Comparison of ENCODE assay signal across 8 cellular contexts in the genomic region with DNA sequence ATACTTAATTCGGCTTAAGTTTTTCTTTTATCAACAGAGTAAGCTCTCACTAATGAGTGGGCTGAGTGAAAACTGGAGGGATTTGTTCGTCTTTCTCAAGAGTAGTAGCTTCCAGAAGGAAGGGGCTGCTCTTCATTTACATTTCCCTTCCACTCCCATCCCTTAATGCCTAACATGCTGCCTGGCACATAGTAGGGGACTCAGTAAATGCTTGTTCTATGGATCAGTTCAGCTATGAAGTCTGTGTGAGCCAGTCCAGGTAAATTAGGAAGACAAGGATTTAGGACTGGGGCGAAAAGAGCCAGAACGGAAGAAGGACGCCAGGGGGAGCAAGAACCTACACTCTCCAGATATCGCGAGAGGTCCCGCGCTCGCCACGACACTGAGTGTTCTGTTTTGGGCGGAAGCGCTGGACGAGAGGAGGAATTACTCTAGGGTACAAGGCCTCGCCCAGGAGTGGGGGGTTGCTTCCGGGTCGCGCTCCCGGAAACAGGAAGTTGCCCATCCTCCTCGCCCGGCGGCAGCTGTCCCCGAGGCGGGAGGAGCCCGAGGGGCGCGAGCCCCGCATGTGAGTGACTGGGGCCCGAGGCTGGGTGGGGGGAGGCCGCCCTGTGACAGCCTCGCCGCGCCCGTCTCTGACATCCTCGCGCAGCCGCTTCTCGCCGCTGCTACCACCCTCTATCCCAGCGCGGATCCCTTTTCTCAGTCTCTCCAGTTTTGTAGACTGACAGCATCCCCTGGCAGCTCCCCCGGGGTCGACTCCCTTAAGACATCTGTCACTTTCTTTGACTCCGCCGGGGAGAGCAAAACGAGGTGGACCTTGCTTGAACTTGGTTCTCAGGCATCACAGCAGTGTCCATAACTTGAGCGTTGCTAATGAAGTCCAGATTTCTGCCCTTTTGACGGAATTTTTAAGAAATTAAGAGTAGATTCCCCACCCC. TPM values are rescaled to one million over a fixed set of nuclear protein-coding genes. Genes with fewer than 3 reads are reported as not detected.
DNase-seq lines count a peak whose midpoint lies in the region; ATAC-seq, FAIRE-seq and TF ChIP-seq lines count a peak whose summit lies in the region.

A gene with protein sequence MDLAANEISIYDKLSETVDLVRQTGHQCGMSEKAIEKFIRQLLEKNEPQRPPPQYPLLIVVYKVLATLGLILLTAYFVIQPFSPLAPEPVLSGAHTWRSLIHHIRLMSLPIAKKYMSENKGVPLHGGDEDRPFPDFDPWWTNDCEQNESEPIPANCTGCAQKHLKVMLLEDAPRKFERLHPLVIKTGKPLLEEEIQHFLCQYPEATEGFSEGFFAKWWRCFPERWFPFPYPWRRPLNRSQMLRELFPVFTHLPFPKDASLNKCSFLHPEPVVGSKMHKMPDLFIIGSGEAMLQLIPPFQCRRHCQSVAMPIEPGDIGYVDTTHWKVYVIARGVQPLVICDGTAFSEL (plus strand): TSS at position 492 of the 941 bp plus-strand sequence. CDS start 13,493 bp downstream, outside the sequence.

- BruUV-seq in IMR-90 (replicated peaks; lab: Mats Ljungman, UMichigan): TSS peak; percentile 72
- TSS peak; percentile 95 for BruUV-seq in OCI-LY7 (replicated peaks; lab: Mats Ljungman, UMichigan)
- TSS peak; percentile 85 for BruUV-seq in endothelial cell of umbilical vein (replicated peaks; lab: Mats Ljungman, UMichigan)

- H2BK5ac ChIP-seq in IMR-90 (ENCODE audit: low read depth, low read length, poor library complexity, severe bottlenecking): peak within 1 kb of the TSS; percentile 86

- H3K4ac ChIP-seq in IMR-90 (ENCODE audit: low read depth, low read length): peak within 1 kb of the TSS; percentile 93

- H3K4me2 ChIP-seq in IMR-90 (ENCODE audit: low read depth, low read length) (peak within 1 kb of the TSS; percentile 73), OCI-LY7 (ENCODE audit: low read length) (peak within 1 kb of the TSS; percentile 87), endothelial cell of umbilical vein (ENCODE audit: insufficient read depth, low read length) (peak within 1 kb of the TSS; percentile 91)

- no peaks in the 10 kb centered on the region for H3K27me3 ChIP-seq in IMR-90 (ENCODE audit: control insufficient read depth, insufficient read depth, low read length)
- no peaks in the 10 kb centered on the region for H3K27me3 ChIP-seq in endothelial cell of umbilical vein (ENCODE audit: control insufficient read depth in 2 of 2, insufficient read depth in 2 of 2, low read length in 2 of 2)

- H4K20me1 ChIP-seq in IMR-90 (ENCODE audit: insufficient read depth, low read length) (no peaks in the 10 kb centered on the region), OCI-LY7 (ENCODE audit: insufficient read depth, low read length) (no peaks in the 10 kb centered on the region), endothelial cell of umbilical vein (replicated peaks; ENCODE audit: control insufficient read depth, extremely low read depth, insufficient read depth, low read length) (no peaks in the 10 kb centered on the region)

- peak within 1 kb of the TSS; percentile 79 to 100 for H4K8ac ChIP-seq in IMR-90 (ENCODE audit: low read depth in 2 of 2, low read length in 2 of 2)

- H3K9ac ChIP-seq in IMR-90 (ENCODE audit: low read depth, low read length) (peak within 1 kb of the TSS; percentile 93), endothelial cell of umbilical vein (replicated peaks; ENCODE audit: extremely low read depth, insufficient read depth, low read length) (peak within 1 kb of the TSS; percentile 93)

- POLR2A ChIA-PET in IMR-90 (lab: Charles Lee; ENCODE audit: unreplicated experiment) (interaction anchor here (0.6 to 0.7 kb wide), 2 partner anchors 18 to 100 kb away, joined by 6 to 7 read pairs; a partner anchor contains a TSS), OCI-LY7 (lab: Charles Lee) (interaction anchor here (1.2 to 3.0 kb wide), 8 partner anchors 11 to 132 kb away, joined by 3 to 50 read pairs (median 5); a partner anchor contains a TSS), endothelial cell of umbilical vein (lab: Charles Lee) (no interaction called here)

- dilution Hi-C loops in IMR-90 (cut with HindIII; ENCODE audit: low sequenced_read_pairs, unreplicated experiment) (no loop called here), endothelial cell of umbilical vein (cut with MboI; ENCODE audit: extremely low pct_ligation_motif_present, low sequenced_read_pairs) (no loop called here)

- intact Hi-C loops in IMR-90 (cut with micrococcal nuclease) (loop anchor here (1.0 kb wide), 4 partner anchors 94 to 325 kb away; no protein-coding TSS in a partner anchor), OCI-LY7 (cut with micrococcal nuclease; ENCODE audit: unreplicated experiment) (loop anchor here (1.0 to 5.0 kb wide), 2 partner anchors 133 to 217 kb away; no protein-coding TSS in a partner anchor), endothelial cell of umbilical vein (cut with micrococcal nuclease) (loop anchor here (1.0 to 2.0 kb wide), 7 partner anchors 10 to 325 kb away; a partner anchor contains a TSS)

- H2AK9ac ChIP-seq in IMR-90 (replicated peaks; ENCODE audit: low read depth, low read length, poor library complexity): peak within 1 kb of the TSS; percentile 92

- DNase-seq in DMS153 treated with DMSO at 0.1 percent for 48 hours (lab: John Stamatoyannopoulos, UW; ENCODE audit: unreplicated experiment) (peak; percentile 53), IMR-90 (peak; percentile 96), OCI-LY7 (ENCODE audit: low spot score) (peak; percentile 100), activated T-cell treated with anti-CD3 and anti-CD28 coated beads for 1 hour (ENCODE audit: low read depth) (peak; percentile 96), endothelial cell of umbilical vein (ENCODE audit: low read depth, low spot score) (peak; percentile 96), middle frontal gyrus (ENCODE audit: extremely low spot score, low spot score) (peak; percentile 97)
- DNase-seq in stimulated activated CD8-positive, alpha-beta memory T cell treated with anti-CD3 and anti-CD28 coated beads, Interleukin-2, amount 100 ng/mL, for 48 hours (ENCODE audit: low read depth in 2 of 2): peak; percentile 95 to 96

- H4K91ac ChIP-seq in IMR-90 (ENCODE audit: insufficient read depth, low read depth, low read length): peak within 1 kb of the TSS; percentile 98

- peak within 1 kb of the TSS; percentile 80 for H3K4me3 ChIP-seq in IMR-90 (ENCODE audit: insufficient read depth, low read depth, low read length)
- peak within 1 kb of the TSS; percentile 82 for H3K4me3 ChIP-seq in OCI-LY7 (ENCODE audit: low read depth, low read length, poor library complexity, severe bottlenecking)
- H3K4me3 ChIP-seq in endothelial cell of umbilical vein (replicated peaks in 1 of 3; ENCODE audit: insufficient read depth in 1 of 3, low read depth in 1 of 3, low read length in 3 of 3): peak within 1 kb of the TSS; percentile 77 to 95 (median 84)

- peak; percentile 89 for FAIRE-seq in endothelial cell of umbilical vein (lab: Jason Lieb, UNC)

- H2AK5ac ChIP-seq in IMR-90 (ENCODE audit: low read depth, low read length): peak within 1 kb of the TSS; percentile 77

- H2AFZ ChIP-seq in IMR-90 (replicated peaks; ENCODE audit: low read length, poor library complexity) (peak within 1 kb of the TSS; percentile 95), OCI-LY7 (ENCODE audit: low read length) (peak within 1 kb of the TSS; percentile 98), endothelial cell of umbilical vein (ENCODE audit: low read depth, low read length) (peak within 1 kb of the TSS; percentile 97)

- H3K14ac ChIP-seq in IMR-90 (replicated peaks; ENCODE audit: low read depth, low read length): peak within 1 kb of the TSS; percentile 94

- peak within 1 kb of the TSS; percentile 96 for H4K5ac ChIP-seq in IMR-90 (ENCODE audit: low read depth, low read length)

- peak within 1 kb of the TSS; percentile 91 for H3K56ac ChIP-seq in IMR-90 (ENCODE audit: extremely low read depth, insufficient read depth, low read length)

- peak within 1 kb of the TSS; percentile 91 for H3K23ac ChIP-seq in IMR-90 (ENCODE audit: low read depth, low read length)

- H2BK15ac ChIP-seq in IMR-90 (ENCODE audit: low read depth, low read length): peak within 1 kb of the TSS; percentile 91

- H3K9me1 ChIP-seq in IMR-90 (ENCODE audit: insufficient read depth, low read length) (peaks cover 3% of the 10 kb centered on the region; the same call in 1 of the 2 replicates), endothelial cell of umbilical vein (replicated peaks; ENCODE audit: control insufficient read depth, extremely low read depth, insufficient read depth, low read length) (no peaks in the 10 kb centered on the region)

- WGBS in IMR-90 (ENCODE audit: extremely low coverage in 2 of 2, insufficient read length in 1 of 2), 2 experiments: 0% methylated on average over 2 of the region's 48 CpGs; no CpG with 5 or more reads in 1 of the 2 experiments

- peak; percentile 62 for TF ChIP-seq RAD21 in IMR-90 (IDR thresholded peaks at IDR 0.05; ENCODE audit: low read length)

- TF ChIP-seq CTCF in IMR-90 (conservative IDR thresholded peaks at IDR 0.05; ENCODE audit: low read depth, low read length) (peak; percentile 88), OCI-LY7 (conservative IDR thresholded peaks at IDR 0.05; ENCODE audit: low read length) (peak; percentile 87), endothelial cell of umbilical vein (IDR thresholded peaks at IDR 0.05; ENCODE audit: extremely low read depth in 1 of 2, insufficient read depth in 1 of 2, low read depth in 1 of 2, low read length in 2 of 2) (peak; percentile 78 to 84)

- H3K9me3 ChIP-seq in IMR-90 (ENCODE audit: control insufficient read depth, insufficient read depth, low read length) (no peaks in the 10 kb centered on the region), OCI-LY7 (ENCODE audit: low read length) (peaks cover 3% of the 10 kb centered on the region; the same call in 1 of the 2 replicates), endothelial cell of umbilical vein (replicated peaks; ENCODE audit: control insufficient read depth, insufficient read depth, low read length) (no peaks in the 10 kb centered on the region)

- peaks cover 21% of the 10 kb centered on the region; the same call in 1 of the 2 replicates for H3K79me2 ChIP-seq in OCI-LY7 (ENCODE audit: insufficient read depth, low read depth, low read length)
- peaks cover 2% of the 10 kb centered on the region for H3K79me2 ChIP-seq in endothelial cell of umbilical vein (ENCODE audit: control insufficient read depth, insufficient read depth, low read length)

- ATAC-seq in GM21528 (IDR thresholded peaks at IDR 0.05; ENCODE audit: low FRiP score, unreplicated experiment): peak; percentile 97
- peak; percentile 100 for ATAC-seq in IMR-90 (ENCODE audit: low read depth)

- CTCF ChIA-PET in IMR-90 (lab: Yijun Ruan, JAX) (interaction anchor here (0.7 to 2.1 kb wide), 7 partner anchors 10 to 324 kb away, joined by 3 to 21 read pairs (median 5); no protein-coding TSS in a partner anchor), OCI-LY7 (lab: Charles Lee; ENCODE audit: unreplicated experiment) (interaction anchor here (0.9 to 2.7 kb wide), 3 partner anchors 11 to 132 kb away, joined by 3 to 20 read pairs (median 7); a partner anchor contains a TSS), endothelial cell of umbilical vein (lab: Charles Lee) (interaction anchor here (0.5 to 2.9 kb wide), 28 partner anchors 9 to 325 kb away, joined by 3 to 59 read pairs (median 4); a partner anchor contains a TSS)

- TF ChIP-seq POLR2A in IMR-90 (IDR thresholded peaks at IDR 0.05; ENCODE audit: low read depth, low read length): peak; percentile 56; the same call in 1 of the 2 replicates
- TF ChIP-seq POLR2A in endothelial cell of umbilical vein (IDR thresholded peaks at IDR 0.05; ENCODE audit: low read depth, low read length): peak; percentile 89

- H3K4me1 ChIP-seq in IMR-90 (ENCODE audit: control insufficient read depth, insufficient read depth, low read length) (no peaks in the 10 kb centered on the region; the same call in 1 of the 2 replicates), OCI-LY7 (ENCODE audit: insufficient read depth, low read length, poor library complexity, severe bottlenecking) (peaks cover 24% of the 10 kb centered on the region), endothelial cell of umbilical vein (ENCODE audit: control insufficient read depth, extremely low read depth, insufficient read depth, low read length) (peaks cover 12% of the 10 kb centered on the region)

- in situ Hi-C loops in IMR-90 (cut with MboI; ENCODE audit: low sequenced_read_pairs): loop anchor here (10.0 kb wide), 2 partner anchors 99 to 329 kb away; a partner anchor contains a TSS

- no peaks in the 10 kb centered on the region for H3K36me3 ChIP-seq in IMR-90 (ENCODE audit: control insufficient read depth, insufficient read depth, low read length)
- H3K36me3 ChIP-seq in OCI-LY7 (ENCODE audit: insufficient read depth, low read length): no peaks in the 10 kb centered on the region; the same call in 1 of the 2 replicates
- H3K36me3 ChIP-seq in endothelial cell of umbilical vein (ENCODE audit: control insufficient read depth in 2 of 2, extremely low read depth in 1 of 2, insufficient read depth in 2 of 2, low read length in 2 of 2): no peaks in the 10 kb centered on the region

- H3K27ac ChIP-seq in IMR-90 (ENCODE audit: insufficient read depth, low read length) (peak within 1 kb of the TSS; percentile 74), OCI-LY7 (ENCODE audit: low read depth, low read length, poor library complexity, severe bottlenecking) (peak within 1 kb of the TSS; percentile 40), endothelial cell of umbilical vein (ENCODE audit: insufficient read depth, low read depth, low read length) (peak within 1 kb of the TSS; percentile 76)

- H2BK20ac ChIP-seq in IMR-90 (ENCODE audit: low read depth, low read length): peak within 1 kb of the TSS; percentile 84

- no peaks in the 10 kb centered on the region for H3K9me2 ChIP-seq in OCI-LY7 (ENCODE audit: insufficient read depth, low read length)

- H3K18ac ChIP-seq in IMR-90 (ENCODE audit: low read depth, low read length): peak within 1 kb of the TSS; percentile 81

- peaks cover 16 to 44% of the 10 kb centered on the region in 2 experiments for H3K79me1 ChIP-seq in IMR-90 (ENCODE audit: low read depth in 1 of 2, low read length in 2 of 2)

- H2BK120ac ChIP-seq in IMR-90 (ENCODE audit: low read depth, low read length): peak within 1 kb of the TSS; percentile 89

RNA-seq across cellular contexts. Expression of the gene that starts here (rescaled TPM):
- total RNA-seq in IMR-90 (2012; rRNA removed) (39.2 and 52.3 TPM in 2 replicates), OCI-LY7 (2022) (25.7 and 30.0 TPM in 2 replicates), endothelial cell of umbilical vein (34.0 and 36.4 TPM in 2 replicates)
- polyA plus RNA-seq in IMR-90 (2012; rRNA removed) (26.8 and 30.8 TPM in 2 replicates), endothelial cell of umbilical vein (16.6 and 18.2 TPM in 2 replicates)
- 11.4 and 11.6 TPM in 2 replicates for polyA plus RNA-seq in IMR-90 (2012; cell fraction: cytosol; rRNA removed)
- polyA plus RNA-seq in IMR-90 (2012; cell fraction: nucleus; rRNA removed; ENCODE audit: low replicate concordance): 11.0 and 26.3 TPM in 2 replicates
- 14.7 and 20.1 TPM in 2 replicates for total RNA-seq in OCI-LY7 (2014; rRNA removed; shearing (Covaris generic))
- 20.6 and 23.0 TPM in 2 replicates for polyA plus RNA-seq in endothelial cell of umbilical vein (2011; cell fraction: cytosol; rRNA removed)
- polyA plus RNA-seq in endothelial cell of umbilical vein (2011; cell fraction: nucleus; rRNA removed): 22.7 and 24.8 TPM in 2 replicates
- polyA plus RNA-seq in endothelial cell of umbilical vein (2012): 25.0 and 29.2 TPM in 2 replicates
- 32.8 and 36.8 TPM in 2 replicates for polyA minus RNA-seq in endothelial cell of umbilical vein
- 6.1 TPM for polyA minus RNA-seq in endothelial cell of umbilical vein (2011; cell fraction: cytosol; rRNA and poly(A)+ RNA removed)
- 9.8 and 16.6 TPM in 2 replicates for polyA minus RNA-seq in endothelial cell of umbilical vein (2011; cell fraction: nucleus; rRNA and poly(A)+ RNA removed)

Comparison
In these comparisons a context has a peak if more than half of its experiments do, and no peak if none do; other contexts are left out.
1. Peak in every context shown above with its lines: DNase-seq, ATAC-seq, H3K4me3 ChIP-seq and H3K27ac ChIP-seq.